ENCODE assay signal across 1 cellular context in genomic region chr22:41836551-41836950, GRCh38.
TF ChIP-seq lines count a peak whose summit lies in the region.

No MANE protein-coding gene starts in this region.

TF ChIP-seq in HepG2, 621 proteins besides CTCF, POLR2A, EP300 and RAD21:
- TF ChIP-seq PPARG (CRISPR knock-in tag; conservative IDR thresholded peaks at IDR 0.05) = no peak
- TF ChIP-seq ZMYM4 (CRISPR knock-in tag; IDR thresholded peaks at IDR 0.05) = 0 out of 2 replicates have a peak, but pooled peaks have one; percentile 17
- no peak for TF ChIP-seq TSC22D2 (CRISPR knock-in tag; IDR thresholded peaks at IDR 0.05; ENCODE audit: borderline replicate concordance)
- TF ChIP-seq ZNF124 (CRISPR knock-in tag; IDR thresholded peaks at IDR 0.05) = no peak
- TF ChIP-seq FOXM1 (CRISPR knock-in tag; IDR thresholded peaks at IDR 0.05) = no peak
- TF ChIP-seq CREM (IDR thresholded peaks at IDR 0.05) = no peak
- no peak for TF ChIP-seq CREM (CRISPR knock-in tag; IDR thresholded peaks at IDR 0.05)
- TF ChIP-seq AKAP8 (CRISPR knock-in tag; IDR thresholded peaks at IDR 0.05) = no peak
- TF ChIP-seq TRIM24 (CRISPR knock-in tag; IDR thresholded peaks at IDR 0.05) = no peak
- no peak for TF ChIP-seq KLF6 (CRISPR knock-in tag; IDR thresholded peaks at IDR 0.05)
- 0 out of 2 replicates have a peak, but pooled peaks have one; percentile 27 for TF ChIP-seq ZNF629 (CRISPR knock-in tag; conservative IDR thresholded peaks at IDR 0.05)
- TF ChIP-seq SMARCC2 (IDR thresholded peaks at IDR 0.05) = no peak
- no peak for TF ChIP-seq CEBPZ (IDR thresholded peaks at IDR 0.05; ENCODE audit: low read length)
- TF ChIP-seq SMAD1 (CRISPR knock-in tag; IDR thresholded peaks at IDR 0.05; ENCODE audit: borderline replicate concordance, low read depth) = no peak
- no peak for TF ChIP-seq PRDM10 (CRISPR knock-in tag; IDR thresholded peaks at IDR 0.05; ENCODE audit: low read depth)
